Comparison of ENCODE assay signal across 1 cellular context in genomic region chr7:45574521-45575500, GRCh38.
A peak's percentile ranks its signal among the peaks of the same experiment; 100 is the strongest.
TF ChIP-seq lines count a peak whose summit lies in the region.

No MANE protein-coding gene starts in this region.

TF ChIP-seq in HepG2, 621 proteins besides CTCF, POLR2A, EP300 and RAD21 (continued from another document and continues in another):
- peak; percentile 92; the same call in 1 of the 2 replicates for TF ChIP-seq ZNF800 (CRISPR knock-in tag; IDR thresholded peaks at IDR 0.05)
- no peak for TF ChIP-seq KLF13 (CRISPR knock-in tag; IDR thresholded peaks at IDR 0.05)
- TF ChIP-seq KDM2A (CRISPR knock-in tag; IDR thresholded peaks at IDR 0.05; ENCODE audit: borderline replicate concordance, low read depth): peak; percentile 14; the same call in 1 of the 2 replicates
- TF ChIP-seq SP1 (IDR thresholded peaks at IDR 0.05): no peak
- no peak for TF ChIP-seq SP1 (CRISPR knock-in tag; IDR thresholded peaks at IDR 0.05)
- TF ChIP-seq MAFG (CRISPR knock-in tag; IDR thresholded peaks at IDR 0.05): no peak
- no peak for TF ChIP-seq MZF1 (CRISPR knock-in tag; IDR thresholded peaks at IDR 0.05; ENCODE audit: borderline replicate concordance)
- TF ChIP-seq PITX1 (CRISPR knock-in tag; IDR thresholded peaks at IDR 0.05): no peak
- TF ChIP-seq ZBTB2 (CRISPR knock-in tag; IDR thresholded peaks at IDR 0.05; ENCODE audit: low read depth): 0 out of 2 replicates have a peak, but pooled peaks have one; percentile 36
- no peak for TF ChIP-seq E2F5 (CRISPR knock-in tag; conservative IDR thresholded peaks at IDR 0.05)
- no peak for TF ChIP-seq ZBTB38 (CRISPR knock-in tag; IDR thresholded peaks at IDR 0.05)
- TF ChIP-seq ZSCAN5A (CRISPR knock-in tag; IDR thresholded peaks at IDR 0.05; ENCODE audit: borderline replicate concordance): no peak
- TF ChIP-seq ZNF513 (CRISPR knock-in tag; conservative IDR thresholded peaks at IDR 0.05): no peak
- no peak for TF ChIP-seq HDAC1 (CRISPR knock-in tag; IDR thresholded peaks at IDR 0.05)
- no peak for TF ChIP-seq SNRNP70 (IDR thresholded peaks at IDR 0.05; ENCODE audit: low read depth, low read length)
- TF ChIP-seq NFKBIZ (CRISPR knock-in tag; IDR thresholded peaks at IDR 0.05): no peak
- peak; percentile 35; the same call in 1 of the 2 replicates for TF ChIP-seq ZFY (CRISPR knock-in tag; IDR thresholded peaks at IDR 0.05)
- TF ChIP-seq ZNF878 (CRISPR knock-in tag; IDR thresholded peaks at IDR 0.05): no peak
- TF ChIP-seq SP4 (CRISPR knock-in tag; IDR thresholded peaks at IDR 0.05): peak; percentile 29; the same call in 1 of the 2 replicates
- TF ChIP-seq XBP1 (CRISPR knock-in tag; IDR thresholded peaks at IDR 0.05): no peak
- TF ChIP-seq PLSCR1 (CRISPR knock-in tag; IDR thresholded peaks at IDR 0.05; ENCODE audit: borderline replicate concordance): no peak
- no peak for TF ChIP-seq TCF7L2 (IDR thresholded peaks at IDR 0.05; ENCODE audit: low read depth, low read length)
- no peak for TF ChIP-seq CBFB (CRISPR knock-in tag; IDR thresholded peaks at IDR 0.05)
- TF ChIP-seq ZNF180 (CRISPR knock-in tag; IDR thresholded peaks at IDR 0.05; ENCODE audit: borderline replicate concordance, low read depth): no peak
- no peak for TF ChIP-seq RARG (CRISPR knock-in tag; IDR thresholded peaks at IDR 0.05; ENCODE audit: low read depth)
- no peak for TF ChIP-seq PBX3 (CRISPR knock-in tag; IDR thresholded peaks at IDR 0.05; ENCODE audit: borderline replicate concordance)
- peak; percentile 69; the same call in 1 of the 2 replicates for TF ChIP-seq ZNF777 (CRISPR knock-in tag; IDR thresholded peaks at IDR 0.05)
- 0 out of 2 replicates have a peak, but pooled peaks have one; percentile 33 for TF ChIP-seq NKX3-1 (CRISPR knock-in tag; IDR thresholded peaks at IDR 0.05)
- no peak for TF ChIP-seq ZNF234 (CRISPR knock-in tag; conservative IDR thresholded peaks at IDR 0.05)
- peak; percentile 52; the same call in 1 of the 2 replicates for TF ChIP-seq ZNF761 (CRISPR knock-in tag; conservative IDR thresholded peaks at IDR 0.05)
- TF ChIP-seq ATF5 (CRISPR knock-in tag; IDR thresholded peaks at IDR 0.05; ENCODE audit: low read depth): no peak
- no peak for TF ChIP-seq ZNF639 (CRISPR knock-in tag; conservative IDR thresholded peaks at IDR 0.05)
- TF ChIP-seq JDP2 (CRISPR knock-in tag; IDR thresholded peaks at IDR 0.05; ENCODE audit: borderline replicate concordance): no peak
- TF ChIP-seq ZNF503 (CRISPR knock-in tag; IDR thresholded peaks at IDR 0.05): no peak
- TF ChIP-seq GMEB2 (CRISPR knock-in tag; IDR thresholded peaks at IDR 0.05; ENCODE audit: low read depth): no peak
- TF ChIP-seq ZFP91 (CRISPR knock-in tag; IDR thresholded peaks at IDR 0.05; ENCODE audit: borderline replicate concordance): 0 out of 2 replicates have a peak, but pooled peaks have one; percentile 17
- no peak for TF ChIP-seq CENPX (CRISPR knock-in tag; IDR thresholded peaks at IDR 0.05)
- 0 out of 2 replicates have a peak, but pooled peaks have one; percentile 41 for TF ChIP-seq NFKB2 (CRISPR knock-in tag; IDR thresholded peaks at IDR 0.05; ENCODE audit: borderline replicate concordance)
- no peak for TF ChIP-seq ZNF598 (CRISPR knock-in tag; IDR thresholded peaks at IDR 0.05; ENCODE audit: borderline replicate concordance)
- peak; percentile 90; the same call in 1 of the 2 replicates for TF ChIP-seq UBTF (CRISPR knock-in tag; IDR thresholded peaks at IDR 0.05)
- no peak for TF ChIP-seq HOXA9 (CRISPR knock-in tag; IDR thresholded peaks at IDR 0.05; ENCODE audit: borderline replicate concordance)
- no peak for TF ChIP-seq YEATS4 (CRISPR knock-in tag; IDR thresholded peaks at IDR 0.05; ENCODE audit: borderline replicate concordance)
- TF ChIP-seq ASH2L (IDR thresholded peaks at IDR 0.05; ENCODE audit: insufficient read length, low read depth, low read length): no peak
- no peak for TF ChIP-seq ZNF143 (CRISPR knock-in tag; IDR thresholded peaks at IDR 0.05)
